In the genomic region with DNA sequence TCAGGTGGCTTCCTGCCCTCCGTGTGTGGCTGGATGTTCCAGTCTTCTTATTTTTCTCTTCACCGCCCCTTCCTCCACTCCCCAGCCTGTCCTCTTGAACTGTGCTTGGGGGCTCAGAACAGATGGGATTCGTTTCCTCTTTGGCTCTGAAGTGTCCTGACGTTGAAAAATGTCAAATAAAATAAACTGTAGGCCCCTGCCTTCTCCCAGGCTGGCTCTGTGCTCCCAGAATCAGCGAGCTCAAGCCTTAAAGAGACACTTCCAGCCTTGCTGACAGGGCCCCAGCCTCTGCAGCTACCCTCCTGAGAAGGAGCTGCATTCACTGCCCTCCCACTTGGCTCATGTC, we compare ENCODE assay signal across 14 cellular contexts.
DNase-seq lines count a peak whose midpoint lies in the region; TF ChIP-seq lines count a peak whose summit lies in the region.
"Had no signal": no experiment of that assay in that cellular context is flagged by ENCODE, and none has a peak within 500 bp of the region (broad histone marks: within the 10 kb centered on the region; RNA-seq: fewer than 3 reads in every experiment).

No MANE protein-coding gene starts in this region.

- no peaks in the 10 kb centered on the region; the same call in 1 of the 2 replicates for H4K20me1 ChIP-seq in SK-N-SH (ENCODE audit: insufficient read depth)

- H3K4ac ChIP-seq in neuronal stem cell (ENCODE audit: low read length): no peak overlapping the region

- no peaks in the 10 kb centered on the region for H3K9me2 ChIP-seq in SK-N-SH

- POLR2A ChIA-PET in A673 (lab: Charles Lee; ENCODE audit: low non-redundant PET): no interaction called here
- POLR2A ChIA-PET in SK-N-SH (lab: Yijun Ruan, JAX): no interaction called here
- POLR2A ChIA-PET in CD4-positive, alpha-beta memory T cell (lab: Charles Lee; ENCODE audit: partially characterized antibody): no interaction called here

- H3K79me1 ChIP-seq in neuronal stem cell (ENCODE audit: low read depth, low read length): no peaks in the 10 kb centered on the region

- H3K18ac ChIP-seq in neuronal stem cell (ENCODE audit: low read length): peak overlapping the region; percentile 79

- peaks cover 92% of the 10 kb centered on the region for H3K79me2 ChIP-seq in SK-N-SH (ENCODE audit: insufficient read depth)

- H2BK5ac ChIP-seq in neuronal stem cell (ENCODE audit: low read length): no peak overlapping the region

- no peak overlapping the region for H4K91ac ChIP-seq in neuronal stem cell (ENCODE audit: low read depth, low read length, poor library complexity)

- H3K4me2 ChIP-seq in SK-N-SH: peak overlapping the region; percentile 17; the same call in 1 of the 2 replicates
- H3K4me2 ChIP-seq in neuronal stem cell (ENCODE audit: insufficient read depth, low read length, poor library complexity, severe bottlenecking): no peak overlapping the region

- intact Hi-C loops in A673 (cut with micrococcal nuclease; ENCODE audit: unreplicated experiment): no loop called here
- intact Hi-C loops in CD4-positive, alpha-beta memory T cell (cut with micrococcal nuclease): no loop called here

- H3K9me3 Mint-ChIP-seq in glutamatergic neuron (ENCODE audit: unreplicated experiment): peaks cover 5% of the 10 kb centered on the region
- H3K9me3 Mint-ChIP-seq in CD4-positive, alpha-beta memory T cell: no peaks in the 10 kb centered on the region
- H3K9me3 Mint-ChIP-seq: activated CD4-positive, alpha-beta memory T cell treated with anti-CD3 and anti-CD28 coated beads, Interleukin-2, amount 10 ng/mL, durations not matched to agents 7 days and 5 days; IgD-negative memory B cell; memory B cell; T-helper 1 cell treated with Interleukin-12 subunit alpha and Interleukin-12 subunit beta and Interleukin-4 antibody, amounts not matched to agents 30 μg/mL and 1 μg/mL, for 36 hours had no signal

- H4K8ac ChIP-seq in neuronal stem cell (ENCODE audit: low read depth, low read length): no peak overlapping the region

- H3K27ac ChIP-seq in A673 (ENCODE audit: low read depth, low read length, poor library complexity, severe bottlenecking) (peak overlapping the region; percentile 52), SK-N-SH (ENCODE audit: low read depth in 2 of 2, low read length in 1 of 2) (peak overlapping the region; percentile 85 to 90), neuronal stem cell (replicated peaks; ENCODE audit: low read length) (no peak overlapping the region)
- no peak overlapping the region for H3K27ac ChIP-seq in CD4-positive, alpha-beta memory T cell (ENCODE audit: low read depth, low read length)

- peaks cover 38% of the 10 kb centered on the region for H3K4me1 Mint-ChIP-seq in glutamatergic neuron (ENCODE audit: low read depth, unreplicated experiment)
- H3K4me1 Mint-ChIP-seq in CD4-positive, alpha-beta memory T cell: no peaks in the 10 kb centered on the region
- H3K4me1 Mint-ChIP-seq: activated CD4-positive, alpha-beta memory T cell treated with anti-CD3 and anti-CD28 coated beads, Interleukin-2, amount 10 ng/mL, durations not matched to agents 7 days and 5 days; IgD-negative memory B cell had no signal

- H2BK15ac ChIP-seq in neuronal stem cell (ENCODE audit: low read length): peak overlapping the region; percentile 12

- no peak for TF ChIP-seq RAD21 in SK-N-SH (IDR thresholded peaks at IDR 0.05; ENCODE audit: low read length)

- H2AK5ac ChIP-seq in neuronal stem cell (ENCODE audit: low read depth, low read length): peak overlapping the region; percentile 23

- peak overlapping the region; percentile 2 for H3K27ac Mint-ChIP-seq in glutamatergic neuron (ENCODE audit: unreplicated experiment)
- no peak overlapping the region for H3K27ac Mint-ChIP-seq in CD4-positive, alpha-beta memory T cell
- H3K27ac Mint-ChIP-seq: activated CD4-positive, alpha-beta memory T cell treated with anti-CD3 and anti-CD28 coated beads, Interleukin-2, amount 10 ng/mL, durations not matched to agents 7 days and 5 days; IgD-negative memory B cell; memory B cell; T-helper 1 cell treated with Interleukin-12 subunit alpha and Interleukin-12 subunit beta and Interleukin-4 antibody, amounts not matched to agents 30 μg/mL and 1 μg/mL, for 36 hours had no signal

- H2AFZ ChIP-seq in SK-N-SH (ENCODE audit: low read depth) (no peak overlapping the region), neuronal stem cell (ENCODE audit: low read length) (no peak overlapping the region)

- no peak for TF ChIP-seq POLR2A in erythroblast (IDR thresholded peaks at IDR 0.05; ENCODE audit: low read length)

- H3K4me3 Mint-ChIP-seq in glutamatergic neuron (ENCODE audit: unreplicated experiment): no peak overlapping the region
- H3K4me3 Mint-ChIP-seq in CD4-positive, alpha-beta memory T cell: no peak overlapping the region
- H3K4me3 Mint-ChIP-seq: activated CD4-positive, alpha-beta memory T cell treated with anti-CD3 and anti-CD28 coated beads, Interleukin-2, amount 10 ng/mL, durations not matched to agents 7 days and 5 days; IgD-negative memory B cell; memory B cell; T-helper 1 cell treated with Interleukin-12 subunit alpha and Interleukin-12 subunit beta and Interleukin-4 antibody, amounts not matched to agents 30 μg/mL and 1 μg/mL, for 36 hours had no signal

- TF ChIP-seq CTCF in A673 (conservative IDR thresholded peaks at IDR 0.05; ENCODE audit: low read depth, low read length) (no peak), SK-N-SH (IDR thresholded peaks at IDR 0.05) (no peak), glutamatergic neuron (IDR thresholded peaks at IDR 0.05; ENCODE audit: partially characterized antibody, unreplicated experiment) (no peak)

- no peak for TF ChIP-seq EP300 in SK-N-SH (IDR thresholded peaks at IDR 0.05; ENCODE audit: borderline replicate concordance in 1 of 2, low read depth in 1 of 2, low read length in 1 of 2)

- H3K9ac ChIP-seq in SK-N-SH: no peak overlapping the region
- no peak overlapping the region for H3K9ac ChIP-seq in neuronal stem cell (ENCODE audit: low read depth, low read length, poor library complexity)

- no peak overlapping the region for H3K23ac ChIP-seq in neuronal stem cell (ENCODE audit: low read depth, low read length, poor library complexity)

- H3K27me3 ChIP-seq in A673 (replicated peaks; ENCODE audit: insufficient read depth, low read depth, low read length, poor library complexity) (no peaks in the 10 kb centered on the region), SK-N-SH (ENCODE audit: insufficient read depth) (no peaks in the 10 kb centered on the region), neuronal stem cell (ENCODE audit: control insufficient read depth in 3 of 3, insufficient read depth in 3 of 3, low read depth in 1 of 3, low read length in 3 of 3) (no peaks in the 10 kb centered on the region)
- H3K27me3 ChIP-seq in CD4-positive, alpha-beta memory T cell (ENCODE audit: insufficient read depth, low read length): no peaks in the 10 kb centered on the region

- 51% methylated on average over 5 of the region's 5 CpGs for WGBS in SK-N-SH (ENCODE audit: low lambda C conversion rate)
- WGBS in neuronal stem cell (ENCODE audit: extremely low coverage in 2 of 2, insufficient read length in 2 of 2, insufficient replicate concordance in 1 of 2), 2 donors: no CpG with 5 or more reads among the region's 5 CpGs

- no peaks in the 10 kb centered on the region for H3K36me3 ChIP-seq in A673 (ENCODE audit: insufficient read depth, low read length, poor library complexity, severe bottlenecking)
- H3K36me3 ChIP-seq in SK-N-SH (replicated peaks in 1 of 2; ENCODE audit: control insufficient read depth in 1 of 2, insufficient read depth in 2 of 2, low read length in 1 of 2): peaks cover 0 to 33% of the 10 kb centered on the region in 2 experiments
- H3K36me3 ChIP-seq in neuronal stem cell (replicated peaks in 1 of 2; ENCODE audit: control insufficient read depth in 2 of 2, insufficient read depth in 2 of 2, low read length in 2 of 2): peaks cover 0 to 15% of the 10 kb centered on the region in 2 donors
- no peaks in the 10 kb centered on the region for H3K36me3 ChIP-seq in CD4-positive, alpha-beta memory T cell (ENCODE audit: insufficient read depth, low read length)

- BruUV-seq in A673 (replicated peaks; lab: Mats Ljungman, UMichigan): no TSS peak

- peaks cover 38% of the 10 kb centered on the region for H3F3A ChIP-seq in SK-N-SH (replicated peaks; ENCODE audit: insufficient read depth)

- H3K36me3 Mint-ChIP-seq in glutamatergic neuron (ENCODE audit: unreplicated experiment): peaks cover 6% of the 10 kb centered on the region
- H3K36me3 Mint-ChIP-seq in CD4-positive, alpha-beta memory T cell: no peaks in the 10 kb centered on the region
- H3K36me3 Mint-ChIP-seq: memory B cell had no signal

- H3K4me3 ChIP-seq in A673 (ENCODE audit: low read depth, low read length, poor library complexity, severe bottlenecking) (no peak overlapping the region), SK-N-SH (ENCODE audit: low read depth in 2 of 2, low read length in 1 of 2) (no peak overlapping the region), neuronal stem cell (ENCODE audit: low read length in 2 of 2) (no peak overlapping the region)
- no peak overlapping the region for H3K4me3 ChIP-seq in CD4-positive, alpha-beta memory T cell (ENCODE audit: low read length in 2 of 2)

- peak; percentile 40 for DNase-seq in A673 (ENCODE audit: low spot score)
- DNase-seq in SK-N-SH: no peak
- DNase-seq in glutamatergic neuron: no peak
- DNase-seq in neuronal stem cell (ENCODE audit: low spot score): no peak
- DNase-seq in NCI-H510A treated with DMSO at 0.1 percent for 48 hours (lab: John Stamatoyannopoulos, UW): no peak
- no peak for DNase-seq in CD4-positive, alpha-beta memory T cell
- no peak for DNase-seq in erythroblast (lab: John Stamatoyannopoulos, UW)
- no peak for DNase-seq in mucosa of gallbladder (ENCODE audit: low spot score)
- DNase-seq: activated CD4-positive, alpha-beta memory T cell treated with anti-CD3 and anti-CD28 coated beads, Interleukin-2, amount 10 ng/mL, durations not matched to agents 7 days and 5 days; activated gamma-delta T cell; DMS79 treated with DMSO at 0.1 percent for 48 hours had no signal

- H3K9me3 ChIP-seq in A673 (ENCODE audit: low read depth, low read length, poor library complexity, severe bottlenecking) (no peaks in the 10 kb centered on the region), SK-N-SH (no peaks in the 10 kb centered on the region), neuronal stem cell (replicated peaks in 1 of 2; ENCODE audit: control insufficient read depth in 2 of 2, insufficient read depth in 1 of 2, low read depth in 1 of 2, low read length in 2 of 2) (no peaks in the 10 kb centered on the region)
- no peaks in the 10 kb centered on the region for H3K9me3 ChIP-seq in CD4-positive, alpha-beta memory T cell (ENCODE audit: control insufficient read depth in 1 of 2, low read length in 2 of 2)

- CTCF ChIA-PET in A673 (lab: Charles Lee) (no interaction called here), SK-N-SH (lab: Yijun Ruan, JAX) (interaction anchor here (1.1 to 35.0 kb wide), 5 partner anchors 10 to 194 kb away, joined by 3 to 827 read pairs (median 8); no protein-coding TSS in a partner anchor)
- CTCF ChIA-PET in CD4-positive, alpha-beta memory T cell (lab: Charles Lee; ENCODE audit: partially characterized antibody): interaction anchor here (1.1 kb wide), 1 partner anchor 12 kb away, joined by 4 read pairs; no protein-coding TSS in a partner anchor

- no peak overlapping the region for H2BK120ac ChIP-seq in neuronal stem cell (ENCODE audit: low read depth, low read length)

- peaks cover 6% of the 10 kb centered on the region for H3K27me3 Mint-ChIP-seq in glutamatergic neuron (ENCODE audit: unreplicated experiment)
- peaks cover 9 to 13% of the 10 kb centered on the region in 2 donors for H3K27me3 Mint-ChIP-seq in CD4-positive, alpha-beta memory T cell

- no peak overlapping the region for H3K14ac ChIP-seq in neuronal stem cell (ENCODE audit: low read length)

- no peak overlapping the region for H2BK12ac ChIP-seq in neuronal stem cell (ENCODE audit: low read length)

- H3K4me1 ChIP-seq in A673 (ENCODE audit: insufficient read depth, low read length, poor library complexity, severe bottlenecking): peaks cover 20% of the 10 kb centered on the region
- H3K4me1 ChIP-seq in SK-N-SH (ENCODE audit: control insufficient read depth in 1 of 2, insufficient read depth in 2 of 2, low read depth in 1 of 2, low read length in 1 of 2): peaks cover 23 to 49% of the 10 kb centered on the region in 2 experiments
- peaks cover 7 to 19% of the 10 kb centered on the region in 2 donors for H3K4me1 ChIP-seq in neuronal stem cell (ENCODE audit: control insufficient read depth in 2 of 2, insufficient read depth in 1 of 2, low read depth in 1 of 2, low read length in 2 of 2)
- no peaks in the 10 kb centered on the region for H3K4me1 ChIP-seq in CD4-positive, alpha-beta memory T cell (ENCODE audit: insufficient read depth, low read length)

Comparison
In these comparisons a context has a peak if more than half of its experiments do, and no peak if none do; other contexts are left out.
1. H3K27ac ChIP-seq: peak in A673 (single experiment) and SK-N-SH (2 of 2); none in neuronal stem cell (single experiment) and CD4-positive, alpha-beta memory T cell (single experiment).